Comparison of ENCODE assay signal across 8 cellular contexts in the genomic region with DNA sequence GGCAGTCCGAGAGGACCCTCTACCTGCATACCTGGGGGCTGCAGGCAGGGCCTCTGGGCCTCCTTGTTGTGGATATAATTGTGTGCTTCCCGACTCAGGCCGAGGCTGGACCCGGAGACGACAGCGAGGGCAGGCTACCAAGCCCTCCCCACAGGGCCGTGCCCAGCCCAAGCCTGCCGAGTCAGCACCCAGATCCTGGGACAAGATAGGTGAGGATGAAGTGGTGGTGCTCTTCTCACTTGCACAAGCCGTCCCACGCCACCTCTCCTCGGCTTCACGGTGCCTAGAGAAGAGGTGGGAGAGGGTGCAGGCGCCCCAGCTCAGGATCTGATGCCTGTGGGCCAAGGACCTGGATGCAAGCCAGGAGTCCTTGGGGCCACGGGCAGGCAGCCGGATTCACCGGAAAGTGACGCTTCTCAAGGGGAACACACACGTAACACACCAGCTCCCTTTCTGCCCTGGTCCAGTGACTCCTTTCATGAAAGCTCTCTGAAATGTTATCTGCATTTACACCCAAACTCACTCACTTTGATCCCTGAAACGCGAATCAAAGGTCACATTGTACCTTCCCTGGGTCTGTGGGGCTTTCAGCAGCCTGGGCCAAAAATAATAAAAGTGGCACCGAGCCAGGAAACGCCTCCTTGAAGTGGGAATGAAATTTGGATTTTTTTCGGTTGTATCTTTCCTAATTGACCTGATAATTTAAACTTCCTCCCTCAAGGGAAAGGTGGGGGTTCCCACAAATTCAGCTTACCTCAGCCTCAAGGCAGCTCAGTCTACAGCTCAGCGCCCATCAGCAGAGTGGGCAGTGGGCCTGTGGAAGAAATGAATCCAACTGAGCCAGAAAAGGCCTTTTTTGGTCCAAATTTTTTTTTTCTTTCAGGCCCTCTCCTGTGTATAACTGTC. TPM values are rescaled to one million over a fixed set of nuclear protein-coding genes. Genes with fewer than 3 reads are reported as not detected.
DNase-seq lines count a peak whose midpoint lies in the region; ATAC-seq and TF ChIP-seq lines count a peak whose summit lies in the region.

No MANE protein-coding gene starts in this region.

- peak overlapping the region; percentile 94 for H3K9ac ChIP-seq in SK-N-MC (ENCODE audit: insufficient read length)

- H3K4me3 ChIP-seq in SK-N-MC (peak overlapping the region; percentile 94), adrenal gland (peak overlapping the region; percentile 5 to 88 (median 57)), right cardiac atrium (ENCODE audit: low read length) (peak overlapping the region; percentile 49)

- TF ChIP-seq POLR2A in adrenal gland (IDR thresholded peaks at IDR 0.05): peak in 1 of 2 donors; percentile 55

- TF ChIP-seq CTCF in adrenal gland (IDR thresholded peaks at IDR 0.05): no peak

- H3K9me3 ChIP-seq in SK-N-MC (ENCODE audit: low read depth, low read length): no peaks in the 10 kb centered on the region
- no peaks in the 10 kb centered on the region for H3K9me3 ChIP-seq in adrenal gland (replicated peaks in 1 of 3)
- H3K9me3 ChIP-seq in right cardiac atrium (ENCODE audit: control insufficient read depth, low read length): no peaks in the 10 kb centered on the region

- intact Hi-C loops in adrenal gland (cut with DNase I) (no loop called here), right cardiac atrium (cut with DNase I) (no loop called here), sciatic nerve (cut with DNase I) (no loop called here)

- WGBS in adrenal gland, 4 donors: 4 to 11% (median 7%) methylated on average over 9 to 24 of the region's 24 CpGs
- WGBS in right cardiac atrium: 5% methylated on average over 24 of the region's 24 CpGs

- peak overlapping the region; percentile 85 for H3K27ac ChIP-seq in SK-N-MC
- H3K27ac ChIP-seq in adrenal gland: peak overlapping the region; percentile 80 to 99 (median 97)
- peak overlapping the region; percentile 92 for H3K27ac ChIP-seq in right cardiac atrium (ENCODE audit: low read length)

- H3K4me1 ChIP-seq in adrenal gland (replicated peaks in 1 of 2) (peaks cover 20 to 21% of the 10 kb centered on the region in 2 donors), right cardiac atrium (ENCODE audit: control insufficient read depth, insufficient read depth, low read length) (peaks cover 6% of the 10 kb centered on the region)

- H3K27me3 ChIP-seq in adrenal gland (no peaks in the 10 kb centered on the region), right cardiac atrium (ENCODE audit: control insufficient read depth, insufficient read depth) (no peaks in the 10 kb centered on the region)

- ATAC-seq in GM21360 (IDR thresholded peaks at IDR 0.05; ENCODE audit: unreplicated experiment): peak; percentile 14
- peak; percentile 10 to 61 for ATAC-seq in right cardiac atrium
- ATAC-seq in sciatic nerve: peak; percentile 36

- DNase-seq in DMS 273 (lab: John Stamatoyannopoulos, UW; ENCODE audit: unreplicated experiment) (peak; percentile 80), HuH-7 (ENCODE audit: low spot score) (peak; percentile 74), SK-N-MC (ENCODE audit: low read depth, low spot score) (no peak), adrenal gland (peak; percentile 84 to 94 (median 86)), right cardiac atrium (peak; percentile 76 to 85 (median 82)), sciatic nerve (ENCODE audit: low spot score) (peak; percentile 75), occipital lobe (lab: John Stamatoyannopoulos, UW) (no peak)

- H3K36me3 ChIP-seq in SK-N-MC (ENCODE audit: insufficient read depth, low read length) (peaks cover 22% of the 10 kb centered on the region), adrenal gland (replicated peaks in 1 of 2) (peaks cover 0 to 17% of the 10 kb centered on the region in 2 donors)

RNA-seq across cellular contexts. Expression of a gene that starts 1.1 kb away (rescaled TPM):
- total RNA-seq in adrenal gland (1 to 10 TPM in 7 of 8 donors, under 1 TPM in 1; 0.26 to 6.6 (median 3.7) TPM), right cardiac atrium (1 to 10 TPM; 2.8 to 4.9 (median 4.0) TPM), sciatic nerve (6.2 TPM), occipital lobe (2.7 TPM)
- polyA plus RNA-seq in adrenal gland (1 to 10 TPM in 2 of 3 donors, not detected in 1; 4.3 to 6.2 TPM), right cardiac atrium (2.1 TPM)

RNA-seq across cellular contexts. Expression of a gene that starts 1.1 kb away (rescaled TPM):
- total RNA-seq in adrenal gland (10 to 100 TPM in 6 of 8 donors, 1 to 10 TPM in 2; 5.5 to 17.3 (median 11.7) TPM), right cardiac atrium (1 to 10 TPM; 6.8 to 9.9 (median 8.8) TPM), sciatic nerve (22.9 TPM), occipital lobe (12.3 TPM)
- polyA plus RNA-seq in adrenal gland (10 to 100 TPM in 1 of 3 donors, 1 to 10 TPM in 2; 5.8 to 14.1 (median 7.9) TPM), right cardiac atrium (5.8 TPM)

Comparison
In these comparisons a context has a peak if more than half of its experiments do, and no peak if none do; other contexts are left out.
1. DNase-seq: peak in DMS 273 (single experiment), HuH-7 (single experiment), adrenal gland (7 of 7), right cardiac atrium (3 of 3) and sciatic nerve (single experiment); none in SK-N-MC (single experiment) and occipital lobe (single experiment).
2. Peak in every context shown above with its lines, with median percentiles within 50 percentile points of each other: ATAC-seq, H3K27ac ChIP-seq and H3K4me3 ChIP-seq.